17 cellular contexts compared by ENCODE assay signal in the genomic region with DNA sequence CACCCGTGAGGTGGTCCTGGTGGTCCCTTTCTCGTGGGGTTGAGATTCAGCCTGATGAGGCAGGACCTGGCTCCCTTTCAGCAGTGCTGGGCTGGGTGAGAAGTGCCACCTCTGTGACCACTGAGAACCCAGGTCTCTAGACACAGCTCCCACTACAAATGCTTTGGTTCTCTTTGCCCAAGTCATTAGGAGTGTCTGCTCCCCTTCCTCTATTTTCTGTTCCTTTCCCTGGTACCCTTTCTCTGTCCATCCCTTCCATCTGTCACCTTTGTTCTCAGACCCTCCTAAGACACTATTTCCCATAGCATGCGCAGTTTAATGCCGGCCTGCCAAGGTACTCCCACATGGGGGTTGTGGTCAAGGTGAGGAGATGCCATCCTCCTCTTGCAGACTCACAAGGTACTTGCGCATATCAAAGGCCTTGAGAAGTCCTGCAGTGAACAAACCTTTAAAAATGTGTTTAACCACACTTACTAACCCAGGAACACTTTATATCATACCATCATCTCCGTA.
DNase-seq lines count a peak whose midpoint lies in the region; ATAC-seq and TF ChIP-seq lines count a peak whose summit lies in the region.
"Had no signal": no experiment of that assay in that cellular context is flagged by ENCODE, and none has a peak within 500 bp of the region (broad histone marks: within the 10 kb centered on the region; RNA-seq: fewer than 3 reads in every experiment).

No MANE protein-coding gene starts in this region.

- no peak overlapping the region for H3K27ac ChIP-seq in H9 (ENCODE audit: insufficient read length, low read depth, low read length)
- peak overlapping the region; percentile 41 for H3K27ac ChIP-seq in mesendoderm (ENCODE audit: low read depth, low read length)
- H3K27ac ChIP-seq: KMS-11 had no signal

- no peak overlapping the region for H4K8ac ChIP-seq in H9 (replicated peaks; ENCODE audit: insufficient read length, low read depth, low read length)
- no peak overlapping the region for H4K8ac ChIP-seq in mesendoderm (ENCODE audit: low read depth, low read length)

- TF ChIP-seq CTCF in H9 (conservative IDR thresholded peaks at IDR 0.05) = no peak
- no peak for TF ChIP-seq CTCF in WTC11 (IDR thresholded peaks at IDR 0.05)
- TF ChIP-seq CTCF in GM13977 (IDR thresholded peaks at IDR 0.05; ENCODE audit: extremely low read depth, insufficient read depth, missing control alignments) = no peak

- H3K27me3 ChIP-seq in H9 (ENCODE audit: insufficient read depth, low read length) (no peaks in the 10 kb centered on the region), mesendoderm (ENCODE audit: insufficient read depth, low read length, poor library complexity) (no peaks in the 10 kb centered on the region)
- H3K27me3 ChIP-seq: BE2C had no signal

- no CpG with 5 or more reads among the region's 6 CpGs for WGBS in H9 (ENCODE audit: extremely low coverage, insufficient read length, low lambda C conversion rate)
- WGBS in mesendoderm (ENCODE audit: extremely low coverage, insufficient coverage, low lambda C conversion rate) = no CpG with 5 or more reads among the region's 6 CpGs

- H3K9ac ChIP-seq in H9 (ENCODE audit: extremely low read depth, insufficient read length, low read length) (no peak overlapping the region), mesendoderm (ENCODE audit: low read length) (no peak overlapping the region)
- H3K9ac ChIP-seq: KMS-11 had no signal

- no peak overlapping the region for H2BK120ac ChIP-seq in H9 (ENCODE audit: low read depth, low read length, poor library complexity, severe bottlenecking)
- H2BK120ac ChIP-seq in mesendoderm (ENCODE audit: low read depth, low read length) = no peak overlapping the region

- peak overlapping the region in 1 of 2 experiments; percentile 54; a peak in 1 of 5 replicates for H3K4me3 Mint-ChIP-seq in H9
- H3K4me3 Mint-ChIP-seq in WTC11 = no peak overlapping the region
- H3K4me3 Mint-ChIP-seq: CD4-positive, CD25-positive, alpha-beta regulatory T cell; CD8-positive, alpha-beta memory T cell had no signal

- H4K20me1 ChIP-seq in H9 (ENCODE audit: control insufficient read depth, insufficient read depth, insufficient read length) = no peaks in the 10 kb centered on the region

- H3K14ac ChIP-seq in H9 (ENCODE audit: insufficient read depth, low read length) = no peak overlapping the region

- H3K18ac ChIP-seq in H9 (ENCODE audit: insufficient read length, low read depth, low read length) (no peak overlapping the region), mesendoderm (ENCODE audit: low read length) (no peak overlapping the region)

- H3K79me1 ChIP-seq in H9 (ENCODE audit: insufficient read depth, low read depth, low read length, poor library complexity, severe bottlenecking) = no peaks in the 10 kb centered on the region
- peaks cover 4% of the 10 kb centered on the region for H3K79me1 ChIP-seq in mesendoderm (ENCODE audit: low read length)

- no peak overlapping the region for H2BK20ac ChIP-seq in H9 (ENCODE audit: low read depth, low read length, poor library complexity, severe bottlenecking)

- H3K4me3 ChIP-seq in mesendoderm (ENCODE audit: low read length) = no peak overlapping the region

- DNase-seq in H9 = peak; percentile 77
- DNase-seq in WTC11 (ENCODE audit: low spot score) = no peak
- DNase-seq in iPS DF 19.7 (ENCODE audit: low read depth, low spot score) = peak; percentile 75
- DNase-seq in mesendoderm = peak; percentile 59
- no peak for DNase-seq in GM13977 (ENCODE audit: low spot score)
- no peak for DNase-seq in NCI-H2081 treated with DMSO at 0.1 percent for 48 hours (lab: John Stamatoyannopoulos, UW)
- DNase-seq in KG1 (lab: John Stamatoyannopoulos, UW) = no peak
- no peak for DNase-seq in activated naive CD4-positive, alpha-beta T cell treated with Interleukin-2 at 50 U/mL for 16 hours
- DNase-seq: ACHN; BE2C; C1 segment of cervical spinal cord; Caco-2; CD4-positive, CD25-positive, alpha-beta regulatory T cell; CD8-positive, alpha-beta memory T cell; GDM1; HCEC 1CT had no signal

- H2BK15ac ChIP-seq in H9 (ENCODE audit: low read depth, low read length) = no peak overlapping the region
- no peak overlapping the region for H2BK15ac ChIP-seq in mesendoderm (replicated peaks; ENCODE audit: low read depth)

- H3K23me2 ChIP-seq in H9 (ENCODE audit: insufficient read length, low read depth, low read length, poor library complexity, severe bottlenecking) = no peaks in the 10 kb centered on the region

- H3K27me3 Mint-ChIP-seq in H9 (ENCODE audit: low read depth) = peaks cover 9% of the 10 kb centered on the region; the same call in 1 of the 2 replicates
- H3K27me3 Mint-ChIP-seq in WTC11 (ENCODE audit: low read depth) = peaks cover 4% of the 10 kb centered on the region
- H3K27me3 Mint-ChIP-seq: CD4-positive, CD25-positive, alpha-beta regulatory T cell; CD8-positive, alpha-beta memory T cell had no signal

- H2BK5ac ChIP-seq in H9 (ENCODE audit: insufficient read length, low read length) (no peak overlapping the region), mesendoderm (ENCODE audit: low read length) (no peak overlapping the region)

- peak overlapping the region in 2 of 3 experiments; percentile 31 to 83; a peak in 3 of 7 replicates for H3K27ac Mint-ChIP-seq in H9
- peak overlapping the region; percentile 86 for H3K27ac Mint-ChIP-seq in WTC11
- H3K27ac Mint-ChIP-seq: CD4-positive, CD25-positive, alpha-beta regulatory T cell; CD8-positive, alpha-beta memory T cell had no signal

- H2BK12ac ChIP-seq in H9 (ENCODE audit: insufficient read length, low read depth, low read length) = no peak overlapping the region

- in situ Hi-C loops in GM13977 (cut with MboI; ENCODE audit: low pct_unique_long_range_greater_than_20kb, low sequenced_read_pairs, unreplicated experiment) = no loop called here

- H4K5ac ChIP-seq in H9 (ENCODE audit: insufficient read length, low read depth, low read length) = no peak overlapping the region
- no peak overlapping the region for H4K5ac ChIP-seq in mesendoderm (ENCODE audit: low read length)

- ATAC-seq in WTC11 = peak; percentile 27

- peaks cover 0 to 10% of the 10 kb centered on the region in 2 experiments; a peak in 2 of 5 replicates for H3K9me3 Mint-ChIP-seq in H9
- peaks cover 18% of the 10 kb centered on the region for H3K9me3 Mint-ChIP-seq in WTC11

- no peak overlapping the region for H4K91ac ChIP-seq in H9 (ENCODE audit: insufficient read length, low read depth, low read length)

- H2AFZ ChIP-seq in H9 (ENCODE audit: low read length) = no peak overlapping the region

- CTCF ChIA-PET in WTC11 (lab: Charles Lee) = interaction anchor here (1.0 to 2.0 kb wide), 5 partner anchors 11 to 201 kb away, joined by 3 to 8 read pairs (median 6); no protein-coding TSS in a partner anchor

- H3T11ph ChIP-seq in H9 (ENCODE audit: low read length) = no peak overlapping the region

- H3K23ac ChIP-seq in H9 (ENCODE audit: insufficient read length, low read depth, low read length) (no peak overlapping the region), mesendoderm (ENCODE audit: low read length) (no peak overlapping the region)

- no peaks in the 10 kb centered on the region for H3K9me3 ChIP-seq in H9 (ENCODE audit: control insufficient read depth, low read depth, low read length)
- H3K9me3 ChIP-seq: BE2C, Caco-2 had no signal

- H2AK5ac ChIP-seq in H9 (ENCODE audit: insufficient read length, low read length) (no peak overlapping the region), mesendoderm (ENCODE audit: low read length) (no peak overlapping the region)

- H3K4me2 ChIP-seq in H9 (ENCODE audit: insufficient read depth, insufficient read length, low read length) = no peak overlapping the region
- no peak overlapping the region for H3K4me2 ChIP-seq in mesendoderm (ENCODE audit: low read length)
- H3K4me2 ChIP-seq: KMS-11 had no signal

- H3K36me3 ChIP-seq in mesendoderm (ENCODE audit: control insufficient read depth, insufficient read depth, low read length) = no peaks in the 10 kb centered on the region
- H3K36me3 ChIP-seq: BE2C had no signal

- H3K79me2 ChIP-seq in H9 (ENCODE audit: insufficient read depth, low read length) = no peaks in the 10 kb centered on the region
- H3K79me2 ChIP-seq in mesendoderm (ENCODE audit: control insufficient read depth, insufficient read depth, low read length) = no peaks in the 10 kb centered on the region

- peaks cover 3% of the 10 kb centered on the region; the same call in 1 of the 2 replicates for H3K4me1 ChIP-seq in H9 (ENCODE audit: insufficient read depth, low read length)
- peaks cover 5% of the 10 kb centered on the region for H3K4me1 ChIP-seq in mesendoderm (ENCODE audit: control insufficient read depth, low read depth, low read length)
- H3K4me1 ChIP-seq: BE2C, Caco-2 had no signal

- no peak overlapping the region for H3K56ac ChIP-seq in H9 (ENCODE audit: insufficient read length, low read depth, low read length)
- H3K56ac ChIP-seq in mesendoderm (ENCODE audit: low read length) = no peak overlapping the region

- H3K4me1 Mint-ChIP-seq in H9 (peaks cover 47 to 54% of the 10 kb centered on the region in 2 experiments), WTC11 (peaks cover 27% of the 10 kb centered on the region)
- H3K4me1 Mint-ChIP-seq: CD4-positive, CD25-positive, alpha-beta regulatory T cell; CD8-positive, alpha-beta memory T cell had no signal

- H3K4ac ChIP-seq in H9 (ENCODE audit: low read depth, low read length) = no peak overlapping the region
- no peak overlapping the region for H3K4ac ChIP-seq in mesendoderm (ENCODE audit: low read depth, low read length)

- POLR2A ChIA-PET in WTC11 (lab: Charles Lee) = interaction anchor here (1.2 to 3.2 kb wide), 3 partner anchors 10 to 92 kb away, joined by 5 to 17 read pairs (median 8); no protein-coding TSS in a partner anchor

- H3K36me3 Mint-ChIP-seq in H9 (ENCODE audit: insufficient read depth in 1 of 3, low read depth in 3 of 3) (peaks cover 29 to 53% (median 40%) of the 10 kb centered on the region in 3 experiments), WTC11 (peaks cover 6% of the 10 kb centered on the region)
- H3K36me3 Mint-ChIP-seq: CD4-positive, CD25-positive, alpha-beta regulatory T cell; CD8-positive, alpha-beta memory T cell had no signal

TF ChIP-seq in WTC11, 78 proteins besides CTCF, POLR2A, EP300 and RAD21 (continues in another document):
- no peak for TF ChIP-seq JAZF1 (CRISPR knock-in tag; IDR thresholded peaks at IDR 0.05)
- 0 out of 2 replicates have a peak, but pooled peaks have one; percentile 40 for TF ChIP-seq ZBTB21 (CRISPR knock-in tag; IDR thresholded peaks at IDR 0.05; ENCODE audit: borderline replicate concordance)
- TF ChIP-seq NR1H2 (CRISPR knock-in tag; IDR thresholded peaks at IDR 0.05) = no peak
- TF ChIP-seq, protein P1, sequence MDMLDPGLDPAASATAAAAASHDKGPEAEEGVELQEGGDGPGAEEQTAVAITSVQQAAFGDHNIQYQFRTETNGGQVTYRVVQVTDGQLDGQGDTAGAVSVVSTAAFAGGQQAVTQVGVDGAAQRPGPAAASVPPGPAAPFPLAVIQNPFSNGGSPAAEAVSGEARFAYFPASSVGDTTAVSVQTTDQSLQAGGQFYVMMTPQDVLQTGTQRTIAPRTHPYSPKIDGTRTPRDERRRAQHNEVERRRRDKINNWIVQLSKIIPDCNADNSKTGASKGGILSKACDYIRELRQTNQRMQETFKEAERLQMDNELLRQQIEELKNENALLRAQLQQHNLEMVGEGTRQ (CRISPR knock-in tag; IDR thresholded peaks at IDR 0.05) = no peak
- TF ChIP-seq NFATC4 (CRISPR knock-in tag; IDR thresholded peaks at IDR 0.05) = peak; percentile 92

Comparison
In these comparisons a context has a peak if more than half of its experiments do, and no peak if none do; other contexts are left out.
1. DNase-seq: peak in H9 (single experiment), iPS DF 19.7 (single experiment) and mesendoderm (single experiment); none in WTC11 (single experiment), GM13977 (single experiment), NCI-H2081 treated with DMSO at 0.1 percent for 48 hours (single experiment), KG1 (single experiment) and activated naive CD4-positive, alpha-beta T cell treated with Interleukin-2 at 50 U/mL for 16 hours (single experiment).